25 cellular contexts compared by ENCODE assay signal in the genomic region with DNA sequence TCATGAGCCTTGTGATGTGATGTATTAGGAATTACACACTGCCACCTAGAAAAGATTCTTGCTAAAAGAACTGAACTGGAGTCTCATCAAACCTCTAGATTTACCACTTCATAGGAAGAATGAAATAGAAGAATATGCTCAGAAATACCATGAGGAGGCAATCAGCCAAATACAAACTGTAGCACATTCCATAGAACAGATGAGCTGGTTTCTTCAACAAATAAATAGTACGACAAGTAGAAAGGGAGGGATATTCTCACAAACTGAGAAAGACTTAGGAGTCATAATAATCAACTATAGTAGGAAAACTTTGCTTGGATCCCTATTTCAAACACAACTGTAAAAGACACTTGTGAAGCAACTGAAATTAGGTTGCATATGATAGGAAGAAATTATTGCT. TPM values are rescaled to one million over a fixed set of nuclear protein-coding genes. Genes with fewer than 3 reads are reported as not detected.
DNase-seq lines count a peak whose midpoint lies in the region; ATAC-seq and TF ChIP-seq lines count a peak whose summit lies in the region.
"Had no signal": no experiment of that assay in that cellular context is flagged by ENCODE, and none has a peak within 500 bp of the region (broad histone marks: within the 10 kb centered on the region; RNA-seq: fewer than 3 reads in every experiment).

No MANE protein-coding gene starts in this region.

- TF ChIP-seq RAD21 in IMR-90 (IDR thresholded peaks at IDR 0.05; ENCODE audit: low read length): no peak

- no peak overlapping the region for H3K4me2 ChIP-seq in IMR-90 (ENCODE audit: low read depth, low read length)
- H3K4me2 ChIP-seq: BLaER1 had no signal

- ATAC-seq in IMR-90 (ENCODE audit: low read depth) (peak; percentile 64), memory B cell (ENCODE audit: low read depth) (no peak)
- ATAC-seq: GM12878 had no signal

- no peak overlapping the region for H2AK5ac ChIP-seq in IMR-90 (ENCODE audit: low read depth, low read length)

- no peaks in the 10 kb centered on the region for H3K4me1 ChIP-seq in IMR-90 (ENCODE audit: control insufficient read depth, insufficient read depth, low read length)
- no peaks in the 10 kb centered on the region for H3K4me1 ChIP-seq in spleen
- H3K4me1 ChIP-seq: BE2C had no signal

- no TSS peak for BruUV-seq in IMR-90 (replicated peaks; lab: Mats Ljungman, UMichigan)

- no peak overlapping the region for H2BK120ac ChIP-seq in IMR-90 (ENCODE audit: low read depth, low read length)

- no peaks in the 10 kb centered on the region for H3K9me3 Mint-ChIP-seq in memory B cell
- H3K9me3 Mint-ChIP-seq: CD4-positive, alpha-beta memory T cell; CD4-positive, CD25-positive, alpha-beta regulatory T cell; CD8-positive, alpha-beta memory T cell had no signal

- DNase-seq in IMR-90 (peak; percentile 58), hepatic stellate cell (ENCODE audit: low spot score) (peak; percentile 9), memory B cell (ENCODE audit: low spot score in 2 of 2) (no peak), NCI-H748 treated with DMSO at 0.1 percent for 48 hours (lab: John Stamatoyannopoulos, UW) (no peak), spleen (no peak), NCI-H524 treated with DMSO at 0.1 percent for 48 hours (lab: John Stamatoyannopoulos, UW) (no peak)
- DNase-seq: 8988T; ACHN; BE2C; C1 segment of cervical spinal cord; CD4-positive, alpha-beta memory T cell; CD4-positive, CD25-positive, alpha-beta regulatory T cell; CD8-positive, alpha-beta memory T cell; COR-L47; DMS 273 treated with DMSO at 0.1 percent for 48 hours; DMS153; DMS53; DMS79; DND-41; EL; GDM1 had no signal

- dilution Hi-C loops in IMR-90 (cut with HindIII; ENCODE audit: low sequenced_read_pairs, unreplicated experiment): no loop called here

- no peak overlapping the region for H2BK5ac ChIP-seq in IMR-90 (ENCODE audit: low read depth, low read length, poor library complexity, severe bottlenecking)

- CTCF ChIA-PET in IMR-90 (lab: Yijun Ruan, JAX): no interaction called here

- no CpG with 5 or more reads among the region's 1 CpG for WGBS in IMR-90 (ENCODE audit: extremely low coverage in 2 of 2, insufficient read length in 1 of 2), 2 experiments
- WGBS in spleen, 5 donors: 93 to 100% (median 100%) methylated on average over 1 of the region's 1 CpG

- no peak overlapping the region for H3K4me3 ChIP-seq in IMR-90 (ENCODE audit: insufficient read depth, low read depth, low read length)
- H3K4me3 ChIP-seq in spleen: no peak overlapping the region
- H3K4me3 ChIP-seq: BLaER1, GM12878 had no signal

- TF ChIP-seq POLR2A in IMR-90 (IDR thresholded peaks at IDR 0.05; ENCODE audit: low read depth, low read length) (no peak), spleen (IDR thresholded peaks at IDR 0.05) (no peak)

- no peak overlapping the region for H3K9ac ChIP-seq in IMR-90 (ENCODE audit: low read depth, low read length)
- H3K9ac ChIP-seq: BLaER1 had no signal

- H3K4me3 Mint-ChIP-seq in memory B cell: no peak overlapping the region
- H3K4me3 Mint-ChIP-seq: CD14-positive monocyte; CD4-positive, alpha-beta memory T cell; CD4-positive, CD25-positive, alpha-beta regulatory T cell; CD8-positive, alpha-beta memory T cell had no signal

- no peak overlapping the region for H4K91ac ChIP-seq in IMR-90 (ENCODE audit: insufficient read depth, low read depth, low read length)

- no peak overlapping the region for H4K8ac ChIP-seq in IMR-90 (ENCODE audit: low read depth in 2 of 2, low read length in 2 of 2)

- H3K27me3 ChIP-seq in IMR-90 (ENCODE audit: control insufficient read depth, insufficient read depth, low read length): no peaks in the 10 kb centered on the region
- no peaks in the 10 kb centered on the region for H3K27me3 ChIP-seq in spleen (replicated peaks in 1 of 7)
- H3K27me3 ChIP-seq: BE2C, BLaER1 had no signal

- no peak overlapping the region for H2AFZ ChIP-seq in IMR-90 (replicated peaks; ENCODE audit: low read length, poor library complexity)

- H3K23ac ChIP-seq in IMR-90 (ENCODE audit: low read depth, low read length): no peak overlapping the region

- in situ Hi-C loops in IMR-90 (cut with MboI; ENCODE audit: low sequenced_read_pairs): no loop called here

- no peak overlapping the region for H3K4ac ChIP-seq in IMR-90 (ENCODE audit: low read depth, low read length)

- H3K9me3 ChIP-seq in IMR-90 (ENCODE audit: control insufficient read depth, insufficient read depth, low read length) (no peaks in the 10 kb centered on the region), spleen (no peaks in the 10 kb centered on the region)
- H3K9me3 ChIP-seq: BE2C had no signal

- POLR2A ChIA-PET in IMR-90 (lab: Charles Lee; ENCODE audit: unreplicated experiment): no interaction called here

- H3K27ac Mint-ChIP-seq in memory B cell: peak overlapping the region; percentile 69
- H3K27ac Mint-ChIP-seq: CD14-positive monocyte; CD4-positive, alpha-beta memory T cell; CD4-positive, CD25-positive, alpha-beta regulatory T cell; CD8-positive, alpha-beta memory T cell had no signal

- no peak overlapping the region for H2AK9ac ChIP-seq in IMR-90 (replicated peaks; ENCODE audit: low read depth, low read length, poor library complexity)

- no peak for TF ChIP-seq CTCF in IMR-90 (conservative IDR thresholded peaks at IDR 0.05; ENCODE audit: low read depth, low read length)
- no peak for TF ChIP-seq CTCF in spleen (IDR thresholded peaks at IDR 0.05 in 8 of 11, conservative IDR thresholded peaks at IDR 0.05 in 3 of 11)

- intact Hi-C loops in IMR-90 (cut with micrococcal nuclease) (no loop called here), spleen (cut with DNase I; ENCODE audit: low total_unique reads) (no loop called here)

- H3K79me1 ChIP-seq in IMR-90 (ENCODE audit: low read depth in 1 of 2, low read length in 2 of 2): peaks cover 0 to 2% of the 10 kb centered on the region in 2 experiments; a peak in 2 of 4 replicates

- H2BK20ac ChIP-seq in IMR-90 (ENCODE audit: low read depth, low read length): no peak overlapping the region

- H3K18ac ChIP-seq in IMR-90 (ENCODE audit: low read depth, low read length): no peak overlapping the region

- no peak overlapping the region for H4K5ac ChIP-seq in IMR-90 (ENCODE audit: low read depth, low read length)

- H3K14ac ChIP-seq in IMR-90 (replicated peaks; ENCODE audit: low read depth, low read length): no peak overlapping the region

- H3K27me3 Mint-ChIP-seq in memory B cell: no peaks in the 10 kb centered on the region
- H3K27me3 Mint-ChIP-seq: CD4-positive, alpha-beta memory T cell; CD4-positive, CD25-positive, alpha-beta regulatory T cell; CD8-positive, alpha-beta memory T cell had no signal

- peaks cover 9% of the 10 kb centered on the region for H3K9me1 ChIP-seq in IMR-90 (ENCODE audit: insufficient read depth, low read length)

- no peak overlapping the region for H3K27ac ChIP-seq in IMR-90 (ENCODE audit: insufficient read depth, low read length)
- no peak overlapping the region for H3K27ac ChIP-seq in spleen
- H3K27ac ChIP-seq: BLaER1 had no signal

- H2BK15ac ChIP-seq in IMR-90 (ENCODE audit: low read depth, low read length): no peak overlapping the region

- H4K20me1 ChIP-seq in IMR-90 (ENCODE audit: insufficient read depth, low read length): no peaks in the 10 kb centered on the region
- H4K20me1 ChIP-seq: BLaER1 had no signal

- H3K36me3 ChIP-seq in IMR-90 (ENCODE audit: control insufficient read depth, insufficient read depth, low read length) (peaks cover 2% of the 10 kb centered on the region; the same call in 1 of the 2 replicates), spleen (peaks cover 0 to 26% (median 5%) of the 10 kb centered on the region in 6 donors)
- H3K36me3 ChIP-seq: BE2C had no signal

- H3K36me3 Mint-ChIP-seq in memory B cell: peaks cover 13% of the 10 kb centered on the region

- peaks cover 7% of the 10 kb centered on the region for H3K4me1 Mint-ChIP-seq in memory B cell

- no peak overlapping the region for H3K56ac ChIP-seq in IMR-90 (ENCODE audit: extremely low read depth, insufficient read depth, low read length)

TF ChIP-seq in IMR-90, 13 proteins besides CTCF, POLR2A, EP300 and RAD21:
- TF ChIP-seq CEBPB (IDR thresholded peaks at IDR 0.05; ENCODE audit: low read depth, low read length) (no peak), BHLHE40 (IDR thresholded peaks at IDR 0.05; ENCODE audit: low read depth, low read length) (no peak), RCOR1 (IDR thresholded peaks at IDR 0.05; ENCODE audit: insufficient replicate concordance, low read length) (no peak), FOS (IDR thresholded peaks at IDR 0.05; ENCODE audit: low read depth, low read length) (no peak), MAFK (IDR thresholded peaks at IDR 0.05; ENCODE audit: low read depth, low read length) (no peak)
- TF ChIP-seq, protein P1, sequence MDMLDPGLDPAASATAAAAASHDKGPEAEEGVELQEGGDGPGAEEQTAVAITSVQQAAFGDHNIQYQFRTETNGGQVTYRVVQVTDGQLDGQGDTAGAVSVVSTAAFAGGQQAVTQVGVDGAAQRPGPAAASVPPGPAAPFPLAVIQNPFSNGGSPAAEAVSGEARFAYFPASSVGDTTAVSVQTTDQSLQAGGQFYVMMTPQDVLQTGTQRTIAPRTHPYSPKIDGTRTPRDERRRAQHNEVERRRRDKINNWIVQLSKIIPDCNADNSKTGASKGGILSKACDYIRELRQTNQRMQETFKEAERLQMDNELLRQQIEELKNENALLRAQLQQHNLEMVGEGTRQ (IDR thresholded peaks at IDR 0.05; ENCODE audit: low read depth, low read length): no peak

RNA-seq across cellular contexts. Expression of a gene that starts 15.4 kb away (rescaled TPM):
- total RNA-seq in IMR-90 (2012; rRNA removed): 12.7 and 13.6 TPM in 2 replicates
- 8.6 and 10.8 TPM in 2 replicates for polyA plus RNA-seq in IMR-90 (2012; rRNA removed)
- polyA plus RNA-seq in IMR-90 (2012; cell fraction: cytosol; rRNA removed): 2.1 and 3.0 TPM in 2 replicates
- 0.53 and 2.4 TPM in 2 replicates for polyA plus RNA-seq in IMR-90 (2012; cell fraction: nucleus; rRNA removed; ENCODE audit: low replicate concordance)
- 10 to 100 TPM; 12.8 to 20.7 (median 17.5) TPM for total RNA-seq in spleen
- 10 to 100 TPM; 15.5 to 27.9 (median 21.3) TPM for polyA plus RNA-seq in spleen

RNA-seq across cellular contexts. Expression of a gene that starts 28.1 kb away (rescaled TPM):
- total RNA-seq in IMR-90 (2012; rRNA removed) (19.4 and 29.4 TPM in 2 replicates), spleen (10 to 100 TPM; 24.2 to 34.8 (median 28.1) TPM)
- polyA plus RNA-seq in IMR-90 (2012; rRNA removed) (13.9 and 17.4 TPM in 2 replicates), spleen (1 to 10 TPM; 1.8 to 6.1 (median 1.9) TPM)
- polyA plus RNA-seq in IMR-90 (2012; cell fraction: cytosol; rRNA removed): 3.0 and 4.3 TPM in 2 replicates
- polyA plus RNA-seq in IMR-90 (2012; cell fraction: nucleus; rRNA removed; ENCODE audit: low replicate concordance): 4.8 and 33.9 TPM in 2 replicates
- total RNA-seq: G401 had no signal

Comparison
In these comparisons a context has a peak if more than half of its experiments do, and no peak if none do; other contexts are left out.
1. DNase-seq: peak in IMR-90 (single experiment) and hepatic stellate cell (single experiment); none in memory B cell (0 of 2), NCI-H748 treated with DMSO at 0.1 percent for 48 hours (single experiment), spleen (single experiment) and NCI-H524 treated with DMSO at 0.1 percent for 48 hours (single experiment).